ENCODE assay signal across 1 cellular context in genomic region chr19:2236285-2237050, GRCh38.
A peak's percentile ranks its signal among the peaks of the same experiment; 100 is the strongest.
TF ChIP-seq lines count a peak whose summit lies in the region.

A gene with protein sequence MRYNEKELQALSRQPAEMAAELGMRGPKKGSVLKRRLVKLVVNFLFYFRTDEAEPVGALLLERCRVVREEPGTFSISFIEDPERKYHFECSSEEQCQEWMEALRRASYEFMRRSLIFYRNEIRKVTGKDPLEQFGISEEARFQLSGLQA (minus strand): TSS chr19:2236329. CDS start chr19:2236248, 81 bp downstream.
SF3A2 (plus strand) TSS chr19:2236824; CDS start chr19:2243419, 6,595 bp downstream.

TF ChIP-seq in HepG2, 621 proteins besides CTCF, POLR2A, EP300 and RAD21 (continued from another document and continues in another):
- TF ChIP-seq, protein P1, sequence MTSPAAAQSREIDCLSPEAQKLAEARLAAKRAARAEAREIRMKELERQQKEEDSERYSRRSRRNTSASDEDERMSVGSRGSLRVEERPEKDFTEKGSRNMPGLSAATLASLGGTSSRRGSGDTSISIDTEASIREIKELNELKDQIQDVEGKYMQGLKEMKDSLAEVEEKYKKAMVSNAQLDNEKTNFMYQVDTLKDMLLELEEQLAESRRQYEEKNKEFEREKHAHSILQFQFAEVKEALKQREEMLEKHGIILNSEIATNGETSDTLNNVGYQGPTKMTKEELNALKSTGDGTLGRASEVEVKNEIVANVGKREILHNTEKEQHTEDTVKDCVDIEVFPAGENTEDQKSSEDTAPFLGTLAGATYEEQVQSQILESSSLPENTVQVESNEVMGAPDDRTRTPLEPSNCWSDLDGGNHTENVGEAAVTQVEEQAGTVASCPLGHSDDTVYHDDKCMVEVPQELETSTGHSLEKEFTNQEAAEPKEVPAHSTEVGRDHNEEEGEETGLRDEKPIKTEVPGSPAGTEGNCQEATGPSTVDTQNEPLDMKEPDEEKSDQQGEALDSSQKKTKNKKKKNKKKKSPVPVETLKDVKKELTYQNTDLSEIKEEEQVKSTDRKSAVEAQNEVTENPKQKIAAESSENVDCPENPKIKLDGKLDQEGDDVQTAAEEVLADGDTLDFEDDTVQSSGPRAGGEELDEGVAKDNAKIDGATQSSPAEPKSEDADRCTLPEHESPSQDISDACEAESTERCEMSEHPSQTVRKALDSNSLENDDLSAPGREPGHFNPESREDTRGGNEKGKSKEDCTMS (CRISPR knock-in tag; conservative IDR thresholded peaks at IDR 0.05): peak; percentile 87
- TF ChIP-seq ZNF503 (CRISPR knock-in tag; IDR thresholded peaks at IDR 0.05): peak; percentile 64
- TF ChIP-seq ZNF839 (CRISPR knock-in tag; IDR thresholded peaks at IDR 0.05; ENCODE audit: borderline replicate concordance): peak; percentile 96
- TF ChIP-seq ZNF430 (CRISPR knock-in tag; IDR thresholded peaks at IDR 0.05): peak; percentile 98
- peak; percentile 57; the same call in 1 of the 2 replicates for TF ChIP-seq ZNF703 (CRISPR knock-in tag; IDR thresholded peaks at IDR 0.05; ENCODE audit: borderline replicate concordance)
- TF ChIP-seq MIXL1 (CRISPR knock-in tag; IDR thresholded peaks at IDR 0.05): peak; percentile 81
- TF ChIP-seq, protein P2, sequence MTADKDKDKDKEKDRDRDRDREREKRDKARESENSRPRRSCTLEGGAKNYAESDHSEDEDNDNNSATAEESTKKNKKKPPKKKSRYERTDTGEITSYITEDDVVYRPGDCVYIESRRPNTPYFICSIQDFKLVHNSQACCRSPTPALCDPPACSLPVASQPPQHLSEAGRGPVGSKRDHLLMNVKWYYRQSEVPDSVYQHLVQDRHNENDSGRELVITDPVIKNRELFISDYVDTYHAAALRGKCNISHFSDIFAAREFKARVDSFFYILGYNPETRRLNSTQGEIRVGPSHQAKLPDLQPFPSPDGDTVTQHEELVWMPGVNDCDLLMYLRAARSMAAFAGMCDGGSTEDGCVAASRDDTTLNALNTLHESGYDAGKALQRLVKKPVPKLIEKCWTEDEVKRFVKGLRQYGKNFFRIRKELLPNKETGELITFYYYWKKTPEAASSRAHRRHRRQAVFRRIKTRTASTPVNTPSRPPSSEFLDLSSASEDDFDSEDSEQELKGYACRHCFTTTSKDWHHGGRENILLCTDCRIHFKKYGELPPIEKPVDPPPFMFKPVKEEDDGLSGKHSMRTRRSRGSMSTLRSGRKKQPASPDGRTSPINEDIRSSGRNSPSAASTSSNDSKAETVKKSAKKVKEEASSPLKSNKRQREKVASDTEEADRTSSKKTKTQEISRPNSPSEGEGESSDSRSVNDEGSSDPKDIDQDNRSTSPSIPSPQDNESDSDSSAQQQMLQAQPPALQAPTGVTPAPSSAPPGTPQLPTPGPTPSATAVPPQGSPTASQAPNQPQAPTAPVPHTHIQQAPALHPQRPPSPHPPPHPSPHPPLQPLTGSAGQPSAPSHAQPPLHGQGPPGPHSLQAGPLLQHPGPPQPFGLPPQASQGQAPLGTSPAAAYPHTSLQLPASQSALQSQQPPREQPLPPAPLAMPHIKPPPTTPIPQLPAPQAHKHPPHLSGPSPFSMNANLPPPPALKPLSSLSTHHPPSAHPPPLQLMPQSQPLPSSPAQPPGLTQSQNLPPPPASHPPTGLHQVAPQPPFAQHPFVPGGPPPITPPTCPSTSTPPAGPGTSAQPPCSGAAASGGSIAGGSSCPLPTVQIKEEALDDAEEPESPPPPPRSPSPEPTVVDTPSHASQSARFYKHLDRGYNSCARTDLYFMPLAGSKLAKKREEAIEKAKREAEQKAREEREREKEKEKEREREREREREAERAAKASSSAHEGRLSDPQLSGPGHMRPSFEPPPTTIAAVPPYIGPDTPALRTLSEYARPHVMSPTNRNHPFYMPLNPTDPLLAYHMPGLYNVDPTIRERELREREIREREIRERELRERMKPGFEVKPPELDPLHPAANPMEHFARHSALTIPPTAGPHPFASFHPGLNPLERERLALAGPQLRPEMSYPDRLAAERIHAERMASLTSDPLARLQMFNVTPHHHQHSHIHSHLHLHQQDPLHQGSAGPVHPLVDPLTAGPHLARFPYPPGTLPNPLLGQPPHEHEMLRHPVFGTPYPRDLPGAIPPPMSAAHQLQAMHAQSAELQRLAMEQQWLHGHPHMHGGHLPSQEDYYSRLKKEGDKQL (CRISPR knock-in tag; IDR thresholded peaks at IDR 0.05; ENCODE audit: low read depth): peak; percentile 72; the same call in 1 of the 2 replicates
- TF ChIP-seq, protein P3, sequence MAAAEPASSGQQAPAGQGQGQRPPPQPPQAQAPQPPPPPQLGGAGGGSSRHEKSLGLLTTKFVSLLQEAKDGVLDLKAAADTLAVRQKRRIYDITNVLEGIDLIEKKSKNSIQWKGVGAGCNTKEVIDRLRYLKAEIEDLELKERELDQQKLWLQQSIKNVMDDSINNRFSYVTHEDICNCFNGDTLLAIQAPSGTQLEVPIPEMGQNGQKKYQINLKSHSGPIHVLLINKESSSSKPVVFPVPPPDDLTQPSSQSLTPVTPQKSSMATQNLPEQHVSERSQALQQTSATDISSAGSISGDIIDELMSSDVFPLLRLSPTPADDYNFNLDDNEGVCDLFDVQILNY (CRISPR knock-in tag; conservative IDR thresholded peaks at IDR 0.05): peak; percentile 89
- TF ChIP-seq FOXA3 (CRISPR knock-in tag; IDR thresholded peaks at IDR 0.05): peak; percentile 73
- TF ChIP-seq MAF1 (CRISPR knock-in tag; IDR thresholded peaks at IDR 0.05; ENCODE audit: borderline replicate concordance): no peak; the same call in 1 of the 2 replicates
- 0 out of 2 replicates have a peak, but pooled peaks have one; percentile 45 for TF ChIP-seq GPN1 (CRISPR knock-in tag; IDR thresholded peaks at IDR 0.05; ENCODE audit: borderline replicate concordance)
- TF ChIP-seq HOXD1 (CRISPR knock-in tag; IDR thresholded peaks at IDR 0.05): peak; percentile 83
- TF ChIP-seq, protein P4, sequence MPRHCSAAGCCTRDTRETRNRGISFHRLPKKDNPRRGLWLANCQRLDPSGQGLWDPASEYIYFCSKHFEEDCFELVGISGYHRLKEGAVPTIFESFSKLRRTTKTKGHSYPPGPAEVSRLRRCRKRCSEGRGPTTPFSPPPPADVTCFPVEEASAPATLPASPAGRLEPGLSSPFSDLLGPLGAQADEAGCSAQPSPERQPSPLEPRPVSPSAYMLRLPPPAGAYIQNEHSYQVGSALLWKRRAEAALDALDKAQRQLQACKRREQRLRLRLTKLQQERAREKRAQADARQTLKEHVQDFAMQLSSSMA (CRISPR knock-in tag; IDR thresholded peaks at IDR 0.05): peak; percentile 89; the same call in 1 of the 2 replicates
- no peak for TF ChIP-seq ZNF180 (CRISPR knock-in tag; IDR thresholded peaks at IDR 0.05; ENCODE audit: borderline replicate concordance, low read depth)
- TF ChIP-seq, protein P5, sequence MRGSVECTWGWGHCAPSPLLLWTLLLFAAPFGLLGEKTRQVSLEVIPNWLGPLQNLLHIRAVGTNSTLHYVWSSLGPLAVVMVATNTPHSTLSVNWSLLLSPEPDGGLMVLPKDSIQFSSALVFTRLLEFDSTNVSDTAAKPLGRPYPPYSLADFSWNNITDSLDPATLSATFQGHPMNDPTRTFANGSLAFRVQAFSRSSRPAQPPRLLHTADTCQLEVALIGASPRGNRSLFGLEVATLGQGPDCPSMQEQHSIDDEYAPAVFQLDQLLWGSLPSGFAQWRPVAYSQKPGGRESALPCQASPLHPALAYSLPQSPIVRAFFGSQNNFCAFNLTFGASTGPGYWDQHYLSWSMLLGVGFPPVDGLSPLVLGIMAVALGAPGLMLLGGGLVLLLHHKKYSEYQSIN (CRISPR knock-in tag; IDR thresholded peaks at IDR 0.05; ENCODE audit: borderline replicate concordance): 0 out of 2 replicates have a peak, but pooled peaks have one; percentile 3
- peak; percentile 98 for TF ChIP-seq TBX2 (CRISPR knock-in tag; IDR thresholded peaks at IDR 0.05; ENCODE audit: borderline replicate concordance)
- TF ChIP-seq CSRNP2 (CRISPR knock-in tag; conservative IDR thresholded peaks at IDR 0.05; ENCODE audit: low read depth): 0 out of 2 replicates have a peak, but pooled peaks have one; percentile 74
- peak; percentile 99 for TF ChIP-seq FOXC1 (CRISPR knock-in tag; IDR thresholded peaks at IDR 0.05; ENCODE audit: borderline replicate concordance)
- peak; percentile 80; the same call in 1 of the 2 replicates for TF ChIP-seq MZF1 (CRISPR knock-in tag; IDR thresholded peaks at IDR 0.05; ENCODE audit: borderline replicate concordance)
- TF ChIP-seq, protein P6, sequence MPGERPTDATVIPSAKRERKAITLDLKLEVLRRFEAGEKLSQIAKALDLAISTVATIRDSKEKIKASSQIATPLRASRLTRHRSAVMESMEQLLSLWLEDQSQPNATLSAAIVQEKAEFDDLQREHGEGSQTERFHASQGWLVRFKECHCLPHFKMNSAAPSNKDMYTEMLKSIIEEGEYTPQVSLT (CRISPR knock-in tag; IDR thresholded peaks at IDR 0.05; ENCODE audit: borderline replicate concordance, low read depth): peak; percentile 92
- TF ChIP-seq YEATS2 (CRISPR knock-in tag; IDR thresholded peaks at IDR 0.05; ENCODE audit: borderline replicate concordance): peak; percentile 93
- TF ChIP-seq ZKSCAN8 (CRISPR knock-in tag; IDR thresholded peaks at IDR 0.05; ENCODE audit: borderline replicate concordance): peak; percentile 82; the same call in 1 of the 2 replicates
- TF ChIP-seq ZFYVE20 (CRISPR knock-in tag; IDR thresholded peaks at IDR 0.05; ENCODE audit: borderline replicate concordance, low read depth): 0 out of 2 replicates have a peak, but pooled peaks have one; percentile 21
- TF ChIP-seq REL (CRISPR knock-in tag; conservative IDR thresholded peaks at IDR 0.05): peak; percentile 98
- no peak for TF ChIP-seq EED (CRISPR knock-in tag; IDR thresholded peaks at IDR 0.05)
- TF ChIP-seq ZBTB34 (CRISPR knock-in tag; IDR thresholded peaks at IDR 0.05): peak; percentile 88
- TF ChIP-seq ZSCAN5A (CRISPR knock-in tag; IDR thresholded peaks at IDR 0.05; ENCODE audit: borderline replicate concordance): peak; percentile 93; the same call in 1 of the 2 replicates
- TF ChIP-seq ZFP90 (CRISPR knock-in tag; IDR thresholded peaks at IDR 0.05; ENCODE audit: borderline replicate concordance): peak; percentile 94
- no peak for TF ChIP-seq SMARCC2 (IDR thresholded peaks at IDR 0.05)
- no peak for TF ChIP-seq SNRNP70 (IDR thresholded peaks at IDR 0.05; ENCODE audit: low read depth, low read length)
- TF ChIP-seq, protein P7, sequence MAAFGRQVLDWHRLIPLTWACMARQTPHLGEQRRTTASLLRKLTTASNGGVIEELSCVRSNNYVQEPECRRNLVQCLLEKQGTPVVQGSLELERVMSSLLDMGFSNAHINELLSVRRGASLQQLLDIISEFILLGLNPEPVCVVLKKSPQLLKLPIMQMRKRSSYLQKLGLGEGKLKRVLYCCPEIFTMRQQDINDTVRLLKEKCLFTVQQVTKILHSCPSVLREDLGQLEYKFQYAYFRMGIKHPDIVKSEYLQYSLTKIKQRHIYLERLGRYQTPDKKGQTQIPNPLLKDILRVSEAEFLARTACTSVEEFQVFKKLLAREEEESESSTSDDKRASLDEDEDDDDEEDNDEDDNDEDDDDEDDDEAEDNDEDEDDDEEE (CRISPR knock-in tag; IDR thresholded peaks at IDR 0.05): peak; percentile 96
- TF ChIP-seq, protein P8, sequence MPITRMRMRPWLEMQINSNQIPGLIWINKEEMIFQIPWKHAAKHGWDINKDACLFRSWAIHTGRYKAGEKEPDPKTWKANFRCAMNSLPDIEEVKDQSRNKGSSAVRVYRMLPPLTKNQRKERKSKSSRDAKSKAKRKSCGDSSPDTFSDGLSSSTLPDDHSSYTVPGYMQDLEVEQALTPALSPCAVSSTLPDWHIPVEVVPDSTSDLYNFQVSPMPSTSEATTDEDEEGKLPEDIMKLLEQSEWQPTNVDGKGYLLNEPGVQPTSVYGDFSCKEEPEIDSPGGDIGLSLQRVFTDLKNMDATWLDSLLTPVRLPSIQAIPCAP (CRISPR knock-in tag; IDR thresholded peaks at IDR 0.05; ENCODE audit: low read depth): no peak
